In genomic region chr7:156969972-156970420, GRCh38 we compare ENCODE assay signal across 8 cellular contexts.
DNase-seq lines count a peak whose midpoint lies in the region; ATAC-seq and TF ChIP-seq lines count a peak whose summit lies in the region.

No MANE protein-coding gene starts in this region.

- H3K4me3 ChIP-seq in choroid plexus epithelial cell (ENCODE audit: low read depth, low read length) (no peak overlapping the region), retinal pigment epithelial cell (ENCODE audit: low read length) (no peak overlapping the region)

- no peak for ATAC-seq in HG03521 (IDR thresholded peaks at IDR 0.05; ENCODE audit: unreplicated experiment)

- TF ChIP-seq CTCF in choroid plexus epithelial cell (conservative IDR thresholded peaks at IDR 0.05; ENCODE audit: low read depth, low read length) (peak; percentile 39), retinal pigment epithelial cell (conservative IDR thresholded peaks at IDR 0.05; ENCODE audit: low read depth, low read length) (peak; percentile 29)

- DNase-seq in NCI-H1092 treated with DMSO at 0.1 percent for 48 hours (lab: John Stamatoyannopoulos, UW) (peak; percentile 23), NCI-H1092 (lab: John Stamatoyannopoulos, UW) (no peak), NCI-H2081 treated with DMSO at 0.1 percent for 48 hours (lab: John Stamatoyannopoulos, UW) (peak; percentile 5), choroid plexus epithelial cell (ENCODE audit: low read depth) (peak; percentile 36), retinal pigment epithelial cell (ENCODE audit: low read depth) (no peak), HK-2 (ENCODE audit: unreplicated experiment) (no peak), foreskin melanocyte (no peak)

Comparison
In these comparisons a context has a peak if more than half of its experiments do, and no peak if none do; other contexts are left out.
1. DNase-seq: peak in NCI-H1092 treated with DMSO at 0.1 percent for 48 hours (single experiment), NCI-H2081 treated with DMSO at 0.1 percent for 48 hours (single experiment) and choroid plexus epithelial cell (single experiment); none in NCI-H1092 (single experiment), retinal pigment epithelial cell (single experiment), HK-2 (single experiment) and foreskin melanocyte (single experiment).